8 cellular contexts compared by ENCODE assay signal in genomic region chr3:180036678-180037455, GRCh38. TPM values are rescaled to one million over a fixed set of nuclear protein-coding genes. Genes with fewer than 3 reads are reported as not detected.
A peak's percentile ranks its signal among the peaks of the same experiment; 100 is the strongest.
DNase-seq lines count a peak whose midpoint lies in the region; ATAC-seq and TF ChIP-seq lines count a peak whose summit lies in the region.

A gene with protein sequence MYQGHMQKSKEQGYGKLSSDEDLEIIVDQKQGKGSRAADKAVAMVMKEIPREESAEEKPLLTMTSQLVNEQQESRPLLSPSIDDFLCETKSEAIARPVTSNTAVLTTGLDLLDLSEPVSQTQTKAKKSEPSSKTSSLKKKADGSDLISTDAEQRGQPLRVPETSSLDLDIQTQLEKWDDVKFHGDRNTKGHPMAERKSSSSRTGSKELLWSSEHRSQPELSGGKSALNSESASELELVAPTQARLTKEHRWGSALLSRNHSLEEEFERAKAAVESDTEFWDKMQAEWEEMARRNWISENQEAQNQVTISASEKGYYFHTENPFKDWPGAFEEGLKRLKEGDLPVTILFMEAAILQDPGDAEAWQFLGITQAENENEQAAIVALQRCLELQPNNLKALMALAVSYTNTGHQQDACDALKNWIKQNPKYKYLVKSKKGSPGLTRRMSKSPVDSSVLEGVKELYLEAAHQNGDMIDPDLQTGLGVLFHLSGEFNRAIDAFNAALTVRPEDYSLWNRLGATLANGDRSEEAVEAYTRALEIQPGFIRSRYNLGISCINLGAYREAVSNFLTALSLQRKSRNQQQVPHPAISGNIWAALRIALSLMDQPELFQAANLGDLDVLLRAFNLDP (minus strand): TSS chr3:180036937. CDS start chr3:180036599, 338 bp downstream.

- H3K27me3 Mint-ChIP-seq in activated CD8-positive, alpha-beta T cell treated with anti-CD3 and anti-CD28 coated beads for 36 hours, result peaks cover 41% of the 10 kb centered on the region

- no peaks in the 10 kb centered on the region for H3K9me3 Mint-ChIP-seq in activated CD8-positive, alpha-beta T cell treated with anti-CD3 and anti-CD28 coated beads for 36 hours

- peaks cover 45% of the 10 kb centered on the region for H3K27me3 ChIP-seq in foreskin keratinocyte

- CTCF ChIA-PET in activated CD8-positive, alpha-beta T cell treated with anti-CD3 and anti-CD28 coated beads for 36 hours (lab: Charles Lee), result no interaction called here

- ATAC-seq in HG02870 (IDR thresholded peaks at IDR 0.05; ENCODE audit: unreplicated experiment), result peak; percentile 89
- ATAC-seq in activated CD8-positive, alpha-beta T cell treated with anti-CD3 and anti-CD28 coated beads for 36 hours, result peak; percentile 89
- peak; percentile 94 for ATAC-seq in foreskin keratinocyte

- H3K27ac Mint-ChIP-seq in activated CD8-positive, alpha-beta T cell treated with anti-CD3 and anti-CD28 coated beads for 36 hours, result no peak within 1 kb of the TSS

- peak within 1 kb of the TSS; percentile 50 for H3K4me3 Mint-ChIP-seq in activated CD8-positive, alpha-beta T cell treated with anti-CD3 and anti-CD28 coated beads for 36 hours

- H3K27ac ChIP-seq in foreskin keratinocyte, result no peak within 1 kb of the TSS

- no peaks in the 10 kb centered on the region for H3K4me1 ChIP-seq in foreskin keratinocyte

- POLR2A ChIA-PET in activated CD8-positive, alpha-beta T cell treated with anti-CD3 and anti-CD28 coated beads for 36 hours (lab: Charles Lee), result no interaction called here

- intact Hi-C loops in activated CD8-positive, alpha-beta T cell treated with anti-CD3 and anti-CD28 coated beads for 36 hours (cut with micrococcal nuclease), result no loop called here

- DNase-seq in activated naive CD4-positive, alpha-beta T cell treated with Interleukin-2 at 50 U/mL for 16 hours, result peak; percentile 8
- DNase-seq in activated naive CD4-positive, alpha-beta T cell (lab: John Stamatoyannopoulos, UW), result no peak
- DNase-seq in NCI-H146 treated with DMSO at 0.1 percent for 48 hours (lab: John Stamatoyannopoulos, UW; ENCODE audit: unreplicated experiment) (peak; percentile 92), foreskin keratinocyte (peak in 1 of 2 donors; percentile 40), occipital lobe (lab: John Stamatoyannopoulos, UW) (peak; percentile 41), SW480 (ENCODE audit: low spot score) (no peak)
- peak; percentile 59 for DNase-seq in activated CD8-positive, alpha-beta T cell treated with anti-CD3 and anti-CD28 coated beads for 36 hours

- TF ChIP-seq CTCF in activated CD8-positive, alpha-beta T cell treated with anti-CD3 and anti-CD28 coated beads for 36 hours (IDR thresholded peaks at IDR 0.05), result no peak
- TF ChIP-seq CTCF in foreskin keratinocyte (conservative IDR thresholded peaks at IDR 0.05), result no peak

- peaks cover 7% of the 10 kb centered on the region for H3K4me1 Mint-ChIP-seq in activated CD8-positive, alpha-beta T cell treated with anti-CD3 and anti-CD28 coated beads for 36 hours (ENCODE audit: low read depth)

- no peaks in the 10 kb centered on the region for H3K36me3 Mint-ChIP-seq in activated CD8-positive, alpha-beta T cell treated with anti-CD3 and anti-CD28 coated beads for 36 hours (ENCODE audit: low read depth)

RNA-seq across cellular contexts. Expression of the gene that starts here (rescaled TPM):
- total RNA-seq in activated CD8-positive, alpha-beta T cell treated with anti-CD3 and anti-CD28 coated beads for 36 hours, result not detected
- total RNA-seq in foreskin keratinocyte, result 1.1 TPM in 2 replicates
- 0.20 and 0.30 TPM in 2 replicates for polyA plus RNA-seq in foreskin keratinocyte
- 49.6 TPM for total RNA-seq in occipital lobe

Comparison
In these comparisons a context has a peak if more than half of its experiments do, and no peak if none do; other contexts are left out.
1. RNA of the gene that starts here (total RNA-seq): 49.6 TPM in occipital lobe (single experiment); 1.1 TPM in foreskin keratinocyte and not detected in activated CD8-positive, alpha-beta T cell treated with anti-CD3 and anti-CD28 coated beads for 36 hours; every median in the first group is over 10 times any median in the second.
2. DNase-seq: peak in activated naive CD4-positive, alpha-beta T cell treated with Interleukin-2 at 50 U/mL for 16 hours (single experiment), NCI-H146 treated with DMSO at 0.1 percent for 48 hours (single experiment) and occipital lobe (single experiment); none in activated naive CD4-positive, alpha-beta T cell (0 of 4) and SW480 (single experiment).
3. Peak in DNase-seq and ATAC-seq in activated CD8-positive, alpha-beta T cell treated with anti-CD3 and anti-CD28 coated beads for 36 hours; RNA of the gene not detected or under 1 TPM.
4. Peak in every context shown above with its lines, with median percentiles within 50 percentile points of each other: ATAC-seq.